1 cellular context compared by ENCODE assay signal in the genomic region with DNA sequence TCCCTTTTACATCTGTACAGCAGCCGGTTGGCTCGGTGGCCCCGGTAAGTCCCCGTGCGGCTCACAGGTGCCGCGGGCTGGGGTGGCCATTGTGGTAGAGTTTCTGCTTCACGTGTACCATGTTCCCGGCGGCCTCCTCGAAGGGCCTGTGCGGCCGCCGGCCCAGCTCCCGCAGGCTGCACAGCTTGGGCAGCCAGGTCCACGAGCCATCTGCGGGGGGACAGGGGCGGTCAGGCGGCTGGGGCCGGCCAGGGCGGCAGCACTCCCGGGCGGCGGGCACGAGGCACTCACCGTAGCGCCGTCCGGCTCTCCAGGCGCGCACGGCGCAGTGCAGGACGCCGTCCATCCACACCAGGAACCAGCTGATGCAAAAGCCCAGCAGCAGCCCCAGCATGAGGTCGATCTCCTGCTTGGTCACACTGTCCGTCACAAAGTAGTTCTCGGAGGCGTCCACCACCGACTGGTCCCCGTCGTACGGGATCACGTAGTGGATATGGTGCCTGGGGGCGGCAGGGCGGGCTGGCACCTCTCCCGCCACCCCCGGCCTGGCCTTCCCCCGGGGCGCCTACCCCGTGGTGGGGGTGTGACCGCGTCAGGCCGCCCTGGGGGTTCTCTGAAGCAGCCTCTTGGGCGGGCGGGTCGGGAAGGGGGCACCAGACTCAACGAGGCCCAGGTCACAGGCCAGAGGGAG.
TF ChIP-seq lines count a peak whose summit lies in the region.

No MANE protein-coding gene starts in this region.

TF ChIP-seq in K562, 482 proteins besides CTCF, POLR2A, EP300 and RAD21:
- TF ChIP-seq, protein P1, sequence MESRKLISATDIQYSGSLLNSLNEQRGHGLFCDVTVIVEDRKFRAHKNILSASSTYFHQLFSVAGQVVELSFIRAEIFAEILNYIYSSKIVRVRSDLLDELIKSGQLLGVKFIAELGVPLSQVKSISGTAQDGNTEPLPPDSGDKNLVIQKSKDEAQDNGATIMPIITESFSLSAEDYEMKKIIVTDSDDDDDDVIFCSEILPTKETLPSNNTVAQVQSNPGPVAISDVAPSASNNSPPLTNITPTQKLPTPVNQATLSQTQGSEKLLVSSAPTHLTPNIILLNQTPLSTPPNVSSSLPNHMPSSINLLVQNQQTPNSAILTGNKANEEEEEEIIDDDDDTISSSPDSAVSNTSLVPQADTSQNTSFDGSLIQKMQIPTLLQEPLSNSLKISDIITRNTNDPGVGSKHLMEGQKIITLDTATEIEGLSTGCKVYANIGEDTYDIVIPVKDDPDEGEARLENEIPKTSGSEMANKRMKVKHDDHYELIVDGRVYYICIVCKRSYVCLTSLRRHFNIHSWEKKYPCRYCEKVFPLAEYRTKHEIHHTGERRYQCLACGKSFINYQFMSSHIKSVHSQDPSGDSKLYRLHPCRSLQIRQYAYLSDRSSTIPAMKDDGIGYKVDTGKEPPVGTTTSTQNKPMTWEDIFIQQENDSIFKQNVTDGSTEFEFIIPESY (CRISPR knock-in tag; IDR thresholded peaks at IDR 0.05), result peak; percentile 78
- TF ChIP-seq UBTF (IDR thresholded peaks at IDR 0.05; ENCODE audit: borderline replicate concordance in 1 of 2, low read depth in 2 of 2, low read length in 2 of 2), result no peak
- TF ChIP-seq SIRT6 (IDR thresholded peaks at IDR 0.05; ENCODE audit: low read depth, low read length), result no peak
- TF ChIP-seq CREB1 (IDR thresholded peaks at IDR 0.05), result no peak
- no peak for TF ChIP-seq CREB1 (CRISPR knock-in tag; IDR thresholded peaks at IDR 0.05)
- no peak for TF ChIP-seq BCL6 (CRISPR knock-in tag; IDR thresholded peaks at IDR 0.05)
- TF ChIP-seq RHOXF2B (CRISPR knock-in tag; conservative IDR thresholded peaks at IDR 0.05), result no peak
- no peak for TF ChIP-seq ZNF175 (CRISPR knock-in tag; IDR thresholded peaks at IDR 0.05; ENCODE audit: low read depth)
- TF ChIP-seq ZNF140 (CRISPR knock-in tag; IDR thresholded peaks at IDR 0.05), result no peak
- TF ChIP-seq LARP7 (IDR thresholded peaks at IDR 0.05), result no peak
- no peak for TF ChIP-seq NFIX (CRISPR knock-in tag; IDR thresholded peaks at IDR 0.05; ENCODE audit: low read depth)
- no peak for TF ChIP-seq NR2F6 (CRISPR knock-in tag; IDR thresholded peaks at IDR 0.05)
- TF ChIP-seq POLR2AphosphoS2 (IDR thresholded peaks at IDR 0.05; ENCODE audit: low read length), result peak; percentile 29; the same call in 1 of the 2 replicates
- no peak for TF ChIP-seq ZNF57 (CRISPR knock-in tag; IDR thresholded peaks at IDR 0.05)
- TF ChIP-seq PHF21A (IDR thresholded peaks at IDR 0.05; ENCODE audit: borderline replicate concordance, low read depth), result no peak
- peak; percentile 28; the same call in 1 of the 2 replicates for TF ChIP-seq SUPT5H (IDR thresholded peaks at IDR 0.05)
- TF ChIP-seq CREBBP (IDR thresholded peaks at IDR 0.05; ENCODE audit: low read depth, low read length), result no peak
- TF ChIP-seq HDAC2 (IDR thresholded peaks at IDR 0.05), result no peak
- TF ChIP-seq RBFOX2 (IDR thresholded peaks at IDR 0.05; ENCODE audit: low read depth, low read length), result peak; percentile 27; the same call in 1 of the 2 replicates
- no peak for TF ChIP-seq NR3C1 (CRISPR knock-in tag; IDR thresholded peaks at IDR 0.05)
- TF ChIP-seq, protein P2, sequence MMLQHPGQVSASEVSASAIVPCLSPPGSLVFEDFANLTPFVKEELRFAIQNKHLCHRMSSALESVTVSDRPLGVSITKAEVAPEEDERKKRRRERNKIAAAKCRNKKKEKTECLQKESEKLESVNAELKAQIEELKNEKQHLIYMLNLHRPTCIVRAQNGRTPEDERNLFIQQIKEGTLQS (IDR thresholded peaks at IDR 0.05), result no peak
- TF ChIP-seq, protein P2 (CRISPR knock-in tag; conservative IDR thresholded peaks at IDR 0.05), result no peak
- TF ChIP-seq ZNF445 (CRISPR knock-in tag; IDR thresholded peaks at IDR 0.05; ENCODE audit: low read depth), result no peak
- TF ChIP-seq ZNF586 (CRISPR knock-in tag; conservative IDR thresholded peaks at IDR 0.05), result no peak
- peak; percentile 74 for TF ChIP-seq POLR2G (IDR thresholded peaks at IDR 0.05; ENCODE audit: low read depth, low read length)
- TF ChIP-seq ZBTB34 (CRISPR knock-in tag; IDR thresholded peaks at IDR 0.05), result no peak
- no peak for TF ChIP-seq NCOA4 (IDR thresholded peaks at IDR 0.05; ENCODE audit: partially characterized antibody)
- TF ChIP-seq POLR3G (IDR thresholded peaks at IDR 0.05; ENCODE audit: extremely low read depth, insufficient read length, insufficient replicate concordance), result no peak
- TF ChIP-seq SRF (CRISPR knock-in tag; IDR thresholded peaks at IDR 0.05), result no peak
- peak; percentile 8 for TF ChIP-seq RBM22 (IDR thresholded peaks at IDR 0.05; ENCODE audit: low read depth, low read length, poor library complexity, severe bottlenecking)
- no peak for TF ChIP-seq KAT2B (IDR thresholded peaks at IDR 0.05; ENCODE audit: low read depth, low read length)
- no peak for TF ChIP-seq SP2 (IDR thresholded peaks at IDR 0.05; ENCODE audit: extremely low read depth, low read depth, low read length, poor library complexity, severe bottlenecking)
- TF ChIP-seq U2AF2 (optimal IDR thresholded peaks at IDR 0.05; ENCODE audit: low read depth, low read length), result no peak
- TF ChIP-seq CCNT2 (IDR thresholded peaks at IDR 0.05; ENCODE audit: borderline replicate concordance, extremely low read depth, insufficient read length, low read depth, low read length), result no peak
- TF ChIP-seq PYGO2 (tag; IDR thresholded peaks at IDR 0.05), result no peak
- TF ChIP-seq ZFX (CRISPR knock-in tag; IDR thresholded peaks at IDR 0.05), result no peak
- TF ChIP-seq, protein P3, sequence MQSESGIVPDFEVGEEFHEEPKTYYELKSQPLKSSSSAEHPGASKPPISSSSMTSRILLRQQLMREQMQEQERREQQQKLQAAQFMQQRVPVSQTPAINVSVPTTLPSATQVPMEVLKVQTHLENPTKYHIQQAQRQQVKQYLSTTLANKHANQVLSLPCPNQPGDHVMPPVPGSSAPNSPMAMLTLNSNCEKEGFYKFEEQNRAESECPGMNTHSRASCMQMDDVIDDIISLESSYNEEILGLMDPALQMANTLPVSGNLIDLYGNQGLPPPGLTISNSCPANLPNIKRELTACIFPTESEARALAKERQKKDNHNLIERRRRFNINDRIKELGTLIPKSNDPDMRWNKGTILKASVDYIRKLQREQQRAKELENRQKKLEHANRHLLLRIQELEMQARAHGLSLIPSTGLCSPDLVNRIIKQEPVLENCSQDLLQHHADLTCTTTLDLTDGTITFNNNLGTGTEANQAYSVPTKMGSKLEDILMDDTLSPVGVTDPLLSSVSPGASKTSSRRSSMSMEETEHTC (IDR thresholded peaks at IDR 0.05), result no peak
- TF ChIP-seq ILK (tag; IDR thresholded peaks at IDR 0.05; ENCODE audit: borderline replicate concordance, low read depth), result no peak
- TF ChIP-seq, protein P4, sequence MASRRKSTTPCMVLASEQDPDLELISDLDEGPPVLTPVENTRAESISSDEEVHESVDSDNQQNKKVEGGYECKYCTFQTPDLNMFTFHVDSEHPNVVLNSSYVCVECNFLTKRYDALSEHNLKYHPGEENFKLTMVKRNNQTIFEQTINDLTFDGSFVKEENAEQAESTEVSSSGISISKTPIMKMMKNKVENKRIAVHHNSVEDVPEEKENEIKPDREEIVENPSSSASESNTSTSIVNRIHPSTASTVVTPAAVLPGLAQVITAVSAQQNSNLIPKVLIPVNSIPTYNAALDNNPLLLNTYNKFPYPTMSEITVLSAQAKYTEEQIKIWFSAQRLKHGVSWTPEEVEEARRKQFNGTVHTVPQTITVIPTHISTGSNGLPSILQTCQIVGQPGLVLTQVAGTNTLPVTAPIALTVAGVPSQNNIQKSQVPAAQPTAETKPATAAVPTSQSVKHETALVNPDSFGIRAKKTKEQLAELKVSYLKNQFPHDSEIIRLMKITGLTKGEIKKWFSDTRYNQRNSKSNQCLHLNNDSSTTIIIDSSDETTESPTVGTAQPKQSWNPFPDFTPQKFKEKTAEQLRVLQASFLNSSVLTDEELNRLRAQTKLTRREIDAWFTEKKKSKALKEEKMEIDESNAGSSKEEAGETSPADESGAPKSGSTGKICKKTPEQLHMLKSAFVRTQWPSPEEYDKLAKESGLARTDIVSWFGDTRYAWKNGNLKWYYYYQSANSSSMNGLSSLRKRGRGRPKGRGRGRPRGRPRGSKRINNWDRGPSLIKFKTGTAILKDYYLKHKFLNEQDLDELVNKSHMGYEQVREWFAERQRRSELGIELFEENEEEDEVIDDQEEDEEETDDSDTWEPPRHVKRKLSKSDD (conservative IDR thresholded peaks at IDR 0.05; ENCODE audit: low read length), result no peak
- no peak for TF ChIP-seq HMGN3 (IDR thresholded peaks at IDR 0.05; ENCODE audit: borderline replicate concordance, extremely low read depth, insufficient read length, low read depth, low read length)
